Comparison of ENCODE assay signal across 1 cellular context in the genomic region with DNA sequence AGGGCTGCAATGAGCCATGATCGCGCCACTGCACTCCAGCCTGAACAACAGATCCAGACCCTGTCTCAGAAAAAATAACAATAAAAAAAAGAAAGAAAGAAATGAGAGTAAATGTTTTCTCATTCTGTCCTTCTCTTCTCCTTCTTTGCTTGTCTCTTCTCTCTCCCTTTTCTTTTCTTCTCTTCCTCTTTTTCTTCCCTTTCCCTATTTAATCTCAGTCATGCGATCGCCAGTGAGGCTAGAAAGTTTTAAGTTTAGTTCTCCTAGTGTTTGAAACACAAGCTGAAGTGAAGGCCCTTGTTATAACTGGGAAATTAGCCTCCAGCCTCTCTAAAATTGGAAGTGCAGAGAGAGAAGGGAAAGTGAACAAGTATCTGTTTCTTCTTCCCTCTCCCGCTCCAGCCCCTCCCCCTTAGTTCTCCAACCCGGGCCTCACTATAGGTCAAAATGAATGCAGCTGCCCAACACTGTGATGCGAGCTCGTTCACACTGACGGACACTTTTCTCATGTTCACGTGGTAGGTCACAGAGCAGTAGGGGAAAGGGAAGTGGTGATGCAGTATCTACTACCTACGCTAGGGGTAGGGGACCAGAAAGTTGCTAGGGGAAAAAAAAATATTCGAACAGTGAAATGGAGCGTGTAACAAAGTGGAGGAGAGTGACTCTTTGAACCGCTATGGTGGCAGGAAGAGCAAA.
TF ChIP-seq lines count a peak whose summit lies in the region.

No MANE protein-coding gene starts in this region.

TF ChIP-seq in GM12878, 131 proteins besides CTCF, POLR2A, EP300 and RAD21 (continued from another document and continues in another):
- TF ChIP-seq, protein P1, sequence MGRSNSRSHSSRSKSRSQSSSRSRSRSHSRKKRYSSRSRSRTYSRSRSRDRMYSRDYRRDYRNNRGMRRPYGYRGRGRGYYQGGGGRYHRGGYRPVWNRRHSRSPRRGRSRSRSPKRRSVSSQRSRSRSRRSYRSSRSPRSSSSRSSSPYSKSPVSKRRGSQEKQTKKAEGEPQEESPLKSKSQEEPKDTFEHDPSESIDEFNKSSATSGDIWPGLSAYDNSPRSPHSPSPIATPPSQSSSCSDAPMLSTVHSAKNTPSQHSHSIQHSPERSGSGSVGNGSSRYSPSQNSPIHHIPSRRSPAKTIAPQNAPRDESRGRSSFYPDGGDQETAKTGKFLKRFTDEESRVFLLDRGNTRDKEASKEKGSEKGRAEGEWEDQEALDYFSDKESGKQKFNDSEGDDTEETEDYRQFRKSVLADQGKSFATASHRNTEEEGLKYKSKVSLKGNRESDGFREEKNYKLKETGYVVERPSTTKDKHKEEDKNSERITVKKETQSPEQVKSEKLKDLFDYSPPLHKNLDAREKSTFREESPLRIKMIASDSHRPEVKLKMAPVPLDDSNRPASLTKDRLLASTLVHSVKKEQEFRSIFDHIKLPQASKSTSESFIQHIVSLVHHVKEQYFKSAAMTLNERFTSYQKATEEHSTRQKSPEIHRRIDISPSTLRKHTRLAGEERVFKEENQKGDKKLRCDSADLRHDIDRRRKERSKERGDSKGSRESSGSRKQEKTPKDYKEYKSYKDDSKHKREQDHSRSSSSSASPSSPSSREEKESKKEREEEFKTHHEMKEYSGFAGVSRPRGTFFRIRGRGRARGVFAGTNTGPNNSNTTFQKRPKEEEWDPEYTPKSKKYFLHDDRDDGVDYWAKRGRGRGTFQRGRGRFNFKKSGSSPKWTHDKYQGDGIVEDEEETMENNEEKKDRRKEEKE (IDR thresholded peaks at IDR 0.05) = no peak
- TF ChIP-seq REST (IDR thresholded peaks at IDR 0.05; ENCODE audit: low read depth, low read length) (0 out of 2 replicates have a peak, but pooled peaks have one; percentile 26), SP1 (IDR thresholded peaks at IDR 0.05; ENCODE audit: low read depth, low read length) (no peak), EED (IDR thresholded peaks at IDR 0.05; ENCODE audit: low read depth) (peak; percentile 54), ZBED1 (IDR thresholded peaks at IDR 0.05; ENCODE audit: borderline replicate concordance) (no peak), E2F4 (IDR thresholded peaks at IDR 0.05; ENCODE audit: low read depth, low read length) (no peak), EZH2 (IDR thresholded peaks at IDR 0.05; ENCODE audit: borderline replicate concordance, control insufficient read depth, low read depth, low read length) (no peak), MXI1 (IDR thresholded peaks at IDR 0.05; ENCODE audit: low read depth, low read length) (peak; percentile 42; the same call in 1 of the 2 replicates), ATF3 (IDR thresholded peaks at IDR 0.05; ENCODE audit: borderline replicate concordance, extremely low read depth, low read depth, low read length) (no peak), MLLT1 (IDR thresholded peaks at IDR 0.05) (0 out of 2 replicates have a peak, but pooled peaks have one; percentile 47), MEF2A (IDR thresholded peaks at IDR 0.05; ENCODE audit: insufficient read depth, low read depth, low read length) (0 out of 2 replicates have a peak, but pooled peaks have one; percentile 33), SUZ12 (IDR thresholded peaks at IDR 0.05; ENCODE audit: unreplicated experiment) (no peak), BMI1 (IDR thresholded peaks at IDR 0.05; ENCODE audit: borderline replicate concordance) (0 out of 2 replicates have a peak, but pooled peaks have one; percentile 12), MTA2 (IDR thresholded peaks at IDR 0.05; ENCODE audit: low read depth) (peak; percentile 56; the same call in 1 of the 2 replicates), CHD2 (IDR thresholded peaks at IDR 0.05; ENCODE audit: borderline replicate concordance, low read depth, low read length) (peak; percentile 74), PRDM15 (CRISPR knock-in tag; IDR thresholded peaks at IDR 0.05) (no peak), TARDBP (IDR thresholded peaks at IDR 0.05; ENCODE audit: borderline replicate concordance) (no peak), STAT1 (conservative IDR thresholded peaks at IDR 0.05) (no peak), PAX5 (IDR thresholded peaks at IDR 0.05; ENCODE audit: borderline replicate concordance, low read depth, low read length) (peak; percentile 71; the same call in 1 of the 2 replicates), IRF4 (IDR thresholded peaks at IDR 0.05; ENCODE audit: low read depth, low read length) (peak; percentile 46; the same call in 1 of the 2 replicates), NFYA (IDR thresholded peaks at IDR 0.05; ENCODE audit: borderline replicate concordance, low read depth, low read length) (no peak), SKIL (IDR thresholded peaks at IDR 0.05; ENCODE audit: low read depth, poor library complexity, severe bottlenecking) (no peak), TCF12 (IDR thresholded peaks at IDR 0.05; ENCODE audit: low read depth, low read length) (peak; percentile 58; the same call in 1 of the 2 replicates)
- TF ChIP-seq, protein P2, sequence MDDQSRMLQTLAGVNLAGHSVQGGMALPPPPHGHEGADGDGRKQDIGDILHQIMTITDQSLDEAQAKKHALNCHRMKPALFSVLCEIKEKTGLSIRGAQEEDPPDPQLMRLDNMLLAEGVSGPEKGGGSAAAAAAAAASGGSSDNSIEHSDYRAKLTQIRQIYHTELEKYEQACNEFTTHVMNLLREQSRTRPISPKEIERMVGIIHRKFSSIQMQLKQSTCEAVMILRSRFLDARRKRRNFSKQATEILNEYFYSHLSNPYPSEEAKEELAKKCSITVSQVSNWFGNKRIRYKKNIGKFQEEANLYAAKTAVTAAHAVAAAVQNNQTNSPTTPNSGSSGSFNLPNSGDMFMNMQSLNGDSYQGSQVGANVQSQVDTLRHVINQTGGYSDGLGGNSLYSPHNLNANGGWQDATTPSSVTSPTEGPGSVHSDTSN (IDR thresholded peaks at IDR 0.05; ENCODE audit: insufficient replicate concordance, low read depth, low read length) = peak; percentile 57
- TF ChIP-seq, protein P3, sequence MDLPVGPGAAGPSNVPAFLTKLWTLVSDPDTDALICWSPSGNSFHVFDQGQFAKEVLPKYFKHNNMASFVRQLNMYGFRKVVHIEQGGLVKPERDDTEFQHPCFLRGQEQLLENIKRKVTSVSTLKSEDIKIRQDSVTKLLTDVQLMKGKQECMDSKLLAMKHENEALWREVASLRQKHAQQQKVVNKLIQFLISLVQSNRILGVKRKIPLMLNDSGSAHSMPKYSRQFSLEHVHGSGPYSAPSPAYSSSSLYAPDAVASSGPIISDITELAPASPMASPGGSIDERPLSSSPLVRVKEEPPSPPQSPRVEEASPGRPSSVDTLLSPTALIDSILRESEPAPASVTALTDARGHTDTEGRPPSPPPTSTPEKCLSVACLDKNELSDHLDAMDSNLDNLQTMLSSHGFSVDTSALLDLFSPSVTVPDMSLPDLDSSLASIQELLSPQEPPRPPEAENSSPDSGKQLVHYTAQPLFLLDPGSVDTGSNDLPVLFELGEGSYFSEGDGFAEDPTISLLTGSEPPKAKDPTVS (IDR thresholded peaks at IDR 0.05; ENCODE audit: low read depth, low read length) = no peak
- TF ChIP-seq, protein P4, sequence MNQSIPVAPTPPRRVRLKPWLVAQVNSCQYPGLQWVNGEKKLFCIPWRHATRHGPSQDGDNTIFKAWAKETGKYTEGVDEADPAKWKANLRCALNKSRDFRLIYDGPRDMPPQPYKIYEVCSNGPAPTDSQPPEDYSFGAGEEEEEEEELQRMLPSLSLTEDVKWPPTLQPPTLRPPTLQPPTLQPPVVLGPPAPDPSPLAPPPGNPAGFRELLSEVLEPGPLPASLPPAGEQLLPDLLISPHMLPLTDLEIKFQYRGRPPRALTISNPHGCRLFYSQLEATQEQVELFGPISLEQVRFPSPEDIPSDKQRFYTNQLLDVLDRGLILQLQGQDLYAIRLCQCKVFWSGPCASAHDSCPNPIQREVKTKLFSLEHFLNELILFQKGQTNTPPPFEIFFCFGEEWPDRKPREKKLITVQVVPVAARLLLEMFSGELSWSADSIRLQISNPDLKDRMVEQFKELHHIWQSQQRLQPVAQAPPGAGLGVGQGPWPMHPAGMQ (IDR thresholded peaks at IDR 0.05; ENCODE audit: borderline replicate concordance) = no peak; the same call in 1 of the 2 replicates
